ENCODE assay signal across 1 cellular context in the genomic region with DNA sequence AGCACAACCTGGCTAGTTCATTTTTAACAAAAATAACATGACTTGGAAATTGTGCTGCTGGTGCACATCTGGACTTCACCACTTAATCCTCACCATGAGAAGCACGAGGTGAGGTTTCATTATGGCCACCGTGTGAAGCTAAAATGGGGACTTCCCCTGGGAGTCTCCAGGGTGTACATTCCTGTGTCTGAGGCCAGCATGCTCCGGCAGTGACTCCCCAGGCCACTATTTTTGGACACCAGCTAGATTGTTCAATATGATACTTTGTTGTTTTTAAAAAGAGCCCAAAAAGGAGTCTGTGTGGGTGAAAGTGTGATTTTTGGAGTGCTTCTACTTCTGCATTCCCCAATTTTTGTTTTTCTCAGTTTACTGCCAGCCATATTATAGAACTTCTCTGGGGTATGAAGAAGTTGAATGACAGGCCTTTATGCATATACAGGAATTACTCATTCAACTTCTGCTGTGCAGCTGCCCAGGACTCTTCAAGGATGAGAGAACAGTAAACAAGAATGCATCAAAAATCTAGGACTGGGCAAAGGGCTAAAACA.
TF ChIP-seq lines count a peak whose summit lies in the region.

No MANE protein-coding gene starts in this region.

TF ChIP-seq in SK-N-SH, 30 proteins besides CTCF, POLR2A, EP300 and RAD21 (continued from another document):
- TF ChIP-seq, protein P1, sequence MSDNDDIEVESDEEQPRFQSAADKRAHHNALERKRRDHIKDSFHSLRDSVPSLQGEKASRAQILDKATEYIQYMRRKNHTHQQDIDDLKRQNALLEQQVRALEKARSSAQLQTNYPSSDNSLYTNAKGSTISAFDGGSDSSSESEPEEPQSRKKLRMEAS (IDR thresholded peaks at IDR 0.05; ENCODE audit: low read depth): no peak
- no peak for TF ChIP-seq FOXJ3 (CRISPR knock-in tag; IDR thresholded peaks at IDR 0.05)
- no peak for TF ChIP-seq CHD2 (IDR thresholded peaks at IDR 0.05; ENCODE audit: low read length, partially characterized antibody)
- TF ChIP-seq, protein P2, sequence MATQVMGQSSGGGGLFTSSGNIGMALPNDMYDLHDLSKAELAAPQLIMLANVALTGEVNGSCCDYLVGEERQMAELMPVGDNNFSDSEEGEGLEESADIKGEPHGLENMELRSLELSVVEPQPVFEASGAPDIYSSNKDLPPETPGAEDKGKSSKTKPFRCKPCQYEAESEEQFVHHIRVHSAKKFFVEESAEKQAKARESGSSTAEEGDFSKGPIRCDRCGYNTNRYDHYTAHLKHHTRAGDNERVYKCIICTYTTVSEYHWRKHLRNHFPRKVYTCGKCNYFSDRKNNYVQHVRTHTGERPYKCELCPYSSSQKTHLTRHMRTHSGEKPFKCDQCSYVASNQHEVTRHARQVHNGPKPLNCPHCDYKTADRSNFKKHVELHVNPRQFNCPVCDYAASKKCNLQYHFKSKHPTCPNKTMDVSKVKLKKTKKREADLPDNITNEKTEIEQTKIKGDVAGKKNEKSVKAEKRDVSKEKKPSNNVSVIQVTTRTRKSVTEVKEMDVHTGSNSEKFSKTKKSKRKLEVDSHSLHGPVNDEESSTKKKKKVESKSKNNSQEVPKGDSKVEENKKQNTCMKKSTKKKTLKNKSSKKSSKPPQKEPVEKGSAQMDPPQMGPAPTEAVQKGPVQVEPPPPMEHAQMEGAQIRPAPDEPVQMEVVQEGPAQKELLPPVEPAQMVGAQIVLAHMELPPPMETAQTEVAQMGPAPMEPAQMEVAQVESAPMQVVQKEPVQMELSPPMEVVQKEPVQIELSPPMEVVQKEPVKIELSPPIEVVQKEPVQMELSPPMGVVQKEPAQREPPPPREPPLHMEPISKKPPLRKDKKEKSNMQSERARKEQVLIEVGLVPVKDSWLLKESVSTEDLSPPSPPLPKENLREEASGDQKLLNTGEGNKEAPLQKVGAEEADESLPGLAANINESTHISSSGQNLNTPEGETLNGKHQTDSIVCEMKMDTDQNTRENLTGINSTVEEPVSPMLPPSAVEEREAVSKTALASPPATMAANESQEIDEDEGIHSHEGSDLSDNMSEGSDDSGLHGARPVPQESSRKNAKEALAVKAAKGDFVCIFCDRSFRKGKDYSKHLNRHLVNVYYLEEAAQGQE (IDR thresholded peaks at IDR 0.05; ENCODE audit: low read depth, low read length): no peak
- TF ChIP-seq, protein P3, sequence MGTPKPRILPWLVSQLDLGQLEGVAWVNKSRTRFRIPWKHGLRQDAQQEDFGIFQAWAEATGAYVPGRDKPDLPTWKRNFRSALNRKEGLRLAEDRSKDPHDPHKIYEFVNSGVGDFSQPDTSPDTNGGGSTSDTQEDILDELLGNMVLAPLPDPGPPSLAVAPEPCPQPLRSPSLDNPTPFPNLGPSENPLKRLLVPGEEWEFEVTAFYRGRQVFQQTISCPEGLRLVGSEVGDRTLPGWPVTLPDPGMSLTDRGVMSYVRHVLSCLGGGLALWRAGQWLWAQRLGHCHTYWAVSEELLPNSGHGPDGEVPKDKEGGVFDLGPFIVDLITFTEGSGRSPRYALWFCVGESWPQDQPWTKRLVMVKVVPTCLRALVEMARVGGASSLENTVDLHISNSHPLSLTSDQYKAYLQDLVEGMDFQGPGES (IDR thresholded peaks at IDR 0.05; ENCODE audit: low read depth, low read length): no peak
- TF ChIP-seq NFIC (IDR thresholded peaks at IDR 0.05; ENCODE audit: borderline replicate concordance): no peak
- no peak for TF ChIP-seq RXRA (IDR thresholded peaks at IDR 0.05; ENCODE audit: borderline replicate concordance, low read depth)
- no peak for TF ChIP-seq SIN3A (IDR thresholded peaks at IDR 0.05; ENCODE audit: borderline replicate concordance, low read depth, low read length)
- TF ChIP-seq YY1 (IDR thresholded peaks at IDR 0.05; ENCODE audit: low read depth): no peak
- TF ChIP-seq NRF1 (IDR thresholded peaks at IDR 0.05; ENCODE audit: low read depth, low read length): no peak
